ENCODE assay signal across 9 cellular contexts in genomic region chr4:89929425-89930272, GRCh38.
DNase-seq lines count a peak whose midpoint lies in the region; ATAC-seq and TF ChIP-seq lines count a peak whose summit lies in the region.
"Had no signal": no experiment of that assay in that cellular context is flagged by ENCODE, and none has a peak within 500 bp of the region (broad histone marks: within the 10 kb centered on the region; RNA-seq: fewer than 3 reads in every experiment).

No MANE protein-coding gene starts in this region.

- H3K4me1 ChIP-seq in effector memory CD4-positive, alpha-beta T cell (ENCODE audit: control insufficient read depth, insufficient read depth, low read length, poor library complexity, severe bottlenecking), result no peaks in the 10 kb centered on the region

- no peaks in the 10 kb centered on the region for H3K36me3 ChIP-seq in effector memory CD4-positive, alpha-beta T cell (ENCODE audit: control insufficient read depth, insufficient read depth, low read length)

- DNase-seq in GM12865 (ENCODE audit: low read depth) (peak; percentile 27), SIG-M5 (lab: John Stamatoyannopoulos, UW) (no peak), GM10266 (ENCODE audit: extremely low spot score) (no peak), midbrain (lab: John Stamatoyannopoulos, UW) (no peak)
- DNase-seq in effector memory CD4-positive, alpha-beta T cell, result peak in 2 of 3 donors; percentile 2 to 13
- no peak for DNase-seq in effector CD8-positive, alpha-beta T cell (lab: John Stamatoyannopoulos, UW)

- peak overlapping the region; percentile 33 for H3K27ac ChIP-seq in effector memory CD4-positive, alpha-beta T cell (ENCODE audit: insufficient read depth, low read length, poor library complexity, severe bottlenecking)

- H3K27me3 ChIP-seq in effector memory CD4-positive, alpha-beta T cell (replicated peaks; ENCODE audit: control insufficient read depth, insufficient read depth, low read length, poor library complexity, severe bottlenecking), result no peaks in the 10 kb centered on the region

- ATAC-seq in GM19463 (IDR thresholded peaks at IDR 0.05; ENCODE audit: unreplicated experiment), result peak; percentile 86
- peak; percentile 93 for ATAC-seq in HG03378 (IDR thresholded peaks at IDR 0.05; ENCODE audit: unreplicated experiment)
- ATAC-seq: Panc1 had no signal

- no peaks in the 10 kb centered on the region for H3K9me3 ChIP-seq in effector memory CD4-positive, alpha-beta T cell (ENCODE audit: control insufficient read depth, low read length)

- H3K4me3 ChIP-seq in GM12865 (ENCODE audit: low read depth, low read length), result no peak overlapping the region
- peak overlapping the region; percentile 33 for H3K4me3 ChIP-seq in effector memory CD4-positive, alpha-beta T cell (ENCODE audit: insufficient read depth, low read depth, low read length, poor library complexity, severe bottlenecking)

- TF ChIP-seq CTCF in GM12865 (IDR thresholded peaks at IDR 0.05; ENCODE audit: insufficient read depth, low read depth, low read length, missing control alignments) (no peak), GM10266 (IDR thresholded peaks at IDR 0.05; ENCODE audit: control insufficient read depth, insufficient read depth, low read depth, missing control alignments) (no peak)

Comparison
In these comparisons a context has a peak if more than half of its experiments do, and no peak if none do; other contexts are left out.
1. DNase-seq: peak in GM12865 (single experiment) and effector memory CD4-positive, alpha-beta T cell (2 of 3); none in SIG-M5 (single experiment), GM10266 (single experiment), midbrain (single experiment) and effector CD8-positive, alpha-beta T cell (single experiment).